11 cellular contexts compared by ENCODE assay signal in genomic region chr2:72924353-72925240, GRCh38. TPM values are rescaled to one million over a fixed set of nuclear protein-coding genes. Genes with fewer than 3 reads are reported as not detected.
DNase-seq lines count a peak whose midpoint lies in the region; ATAC-seq and TF ChIP-seq lines count a peak whose summit lies in the region.
"Had no signal": no experiment of that assay in that cellular context is flagged by ENCODE, and none has a peak within 500 bp of the region (broad histone marks: within the 10 kb centered on the region; RNA-seq: fewer than 3 reads in every experiment).

No MANE protein-coding gene starts in this region.

- TF ChIP-seq CTCF in GM13977 (IDR thresholded peaks at IDR 0.05; ENCODE audit: extremely low read depth, insufficient read depth, missing control alignments) (no peak), RWPE1 (conservative IDR thresholded peaks at IDR 0.05; ENCODE audit: low read depth) (no peak)

- H3K27me3 ChIP-seq in H7 (ENCODE audit: control insufficient read depth, insufficient read depth, low read length) (peaks cover 100% of the 10 kb centered on the region), neuronal stem cell (ENCODE audit: control insufficient read depth in 3 of 3, insufficient read depth in 3 of 3, low read depth in 1 of 3, low read length in 3 of 3) (peaks cover 26 to 100% (median 92%) of the 10 kb centered on the region in 3 experiments)

- no peak overlapping the region for H3K4ac ChIP-seq in neuronal stem cell (ENCODE audit: low read length)

- no peak overlapping the region for H2BK12ac ChIP-seq in neuronal stem cell (ENCODE audit: low read length)

- H3K9ac ChIP-seq in neuronal stem cell (ENCODE audit: low read depth, low read length, poor library complexity) = peak overlapping the region; percentile 65

- H3K18ac ChIP-seq in neuronal stem cell (ENCODE audit: low read length) = peak overlapping the region; percentile 92

- H3K4me1 ChIP-seq in neuronal stem cell (ENCODE audit: control insufficient read depth in 2 of 2, insufficient read depth in 1 of 2, low read depth in 1 of 2, low read length in 2 of 2) = peaks cover 5 to 17% of the 10 kb centered on the region in 2 donors
- H3K4me1 ChIP-seq: SJCRH30 had no signal

- no peak overlapping the region for H3K14ac ChIP-seq in neuronal stem cell (ENCODE audit: low read length)

- no peak overlapping the region for H3K27ac ChIP-seq in neuronal stem cell (replicated peaks; ENCODE audit: low read length)
- no peak overlapping the region for H3K27ac ChIP-seq in RWPE1
- H3K27ac ChIP-seq: right atrium auricular region, SJCRH30 had no signal

- no peaks in the 10 kb centered on the region for H3K36me3 ChIP-seq in H7 (replicated peaks; ENCODE audit: control insufficient read depth, insufficient read depth, low read length)
- peaks cover 0 to 2% of the 10 kb centered on the region in 2 donors for H3K36me3 ChIP-seq in neuronal stem cell (replicated peaks in 1 of 2; ENCODE audit: control insufficient read depth in 2 of 2, insufficient read depth in 2 of 2, low read length in 2 of 2)
- H3K36me3 ChIP-seq: right atrium auricular region, SJCRH30 had no signal

- H4K8ac ChIP-seq in neuronal stem cell (ENCODE audit: low read depth, low read length) = no peak overlapping the region

- DNase-seq in GM13977 (ENCODE audit: low spot score) = peak; percentile 73
- peak; percentile 88 for DNase-seq in H7
- DNase-seq in astrocyte of the hippocampus (ENCODE audit: low read depth, low spot score) = peak; percentile 35
- no peak for DNase-seq in neuronal stem cell (ENCODE audit: low spot score)
- DNase-seq in RWPE1 (ENCODE audit: low spot score) = no peak
- DNase-seq: SJCRH30 had no signal

- ATAC-seq in HG03378 (IDR thresholded peaks at IDR 0.05; ENCODE audit: unreplicated experiment) (no peak), HG03469 (IDR thresholded peaks at IDR 0.05; ENCODE audit: unreplicated experiment) (no peak), GM21786 (IDR thresholded peaks at IDR 0.05; ENCODE audit: unreplicated experiment) (no peak)
- ATAC-seq: K562 had no signal

- H2BK120ac ChIP-seq in neuronal stem cell (ENCODE audit: low read depth, low read length) = no peak overlapping the region

- in situ Hi-C loops in GM13977 (cut with MboI; ENCODE audit: low pct_unique_long_range_greater_than_20kb, low sequenced_read_pairs, unreplicated experiment) = no loop called here

- peak overlapping the region; percentile 67 for H3K4me2 ChIP-seq in neuronal stem cell (ENCODE audit: insufficient read depth, low read length, poor library complexity, severe bottlenecking)

- peaks cover 7% of the 10 kb centered on the region for H3K79me1 ChIP-seq in neuronal stem cell (ENCODE audit: low read depth, low read length)

- H3K9me3 ChIP-seq in neuronal stem cell (replicated peaks in 1 of 2; ENCODE audit: control insufficient read depth in 2 of 2, insufficient read depth in 1 of 2, low read depth in 1 of 2, low read length in 2 of 2) = peaks cover 7% of the 10 kb centered on the region in 2 donors
- H3K9me3 ChIP-seq: right atrium auricular region, SJCRH30 had no signal

- H2AK5ac ChIP-seq in neuronal stem cell (ENCODE audit: low read depth, low read length) = peak overlapping the region; percentile 68

- CTCF ChIA-PET in RWPE1 (lab: Yijun Ruan, JAX) = interaction anchor here (1.8 kb wide), 1 partner anchor 50 kb away, joined by 7 read pairs; no protein-coding TSS in a partner anchor

- POLR2A ChIA-PET in RWPE1 (lab: Yijun Ruan, JAX; ENCODE audit: low non-redundant PET) = no interaction called here

- H2BK5ac ChIP-seq in neuronal stem cell (ENCODE audit: low read length) = peak overlapping the region; percentile 11

- H2BK15ac ChIP-seq in neuronal stem cell (ENCODE audit: low read length) = peak overlapping the region; percentile 40

- WGBS in neuronal stem cell (ENCODE audit: extremely low coverage in 2 of 2, insufficient read length in 2 of 2, insufficient replicate concordance in 1 of 2), 2 donors = no CpG with 5 or more reads among the region's 61 CpGs

- no peak overlapping the region for H4K91ac ChIP-seq in neuronal stem cell (ENCODE audit: low read depth, low read length, poor library complexity)

- H2AFZ ChIP-seq in neuronal stem cell (ENCODE audit: low read length) = peak overlapping the region; percentile 94

- peak overlapping the region; percentile 45 for H3K23ac ChIP-seq in neuronal stem cell (ENCODE audit: low read depth, low read length, poor library complexity)

- peak overlapping the region; percentile 19 for H3K4me3 ChIP-seq in H7 (ENCODE audit: insufficient read depth, low read depth, low read length)
- peak overlapping the region in 1 of 2 donors; percentile 66 for H3K4me3 ChIP-seq in neuronal stem cell (ENCODE audit: low read length in 2 of 2)
- H3K4me3 ChIP-seq: K562, right atrium auricular region, SJCRH30 had no signal

RNA-seq across cellular contexts. Expression of gene EMX1, which starts 7.3 kb away (rescaled TPM):
- 0.28 and 1.6 TPM in 2 replicates for total RNA-seq in H7 (2014; rRNA removed; shearing (Covaris generic))
- polyA plus RNA-seq in neuronal stem cell (2013, experiment 1 of 2) = 29.5 TPM
- polyA plus RNA-seq in neuronal stem cell (2013, experiment 2 of 2) = 28.8 TPM
- total RNA-seq: SJCRH30 had no signal

RNA-seq across cellular contexts. Expression of gene SPR, which starts 37.4 kb away (rescaled TPM):
- 3.7 and 8.0 TPM in 2 replicates for total RNA-seq in H7 (2014; rRNA removed; shearing (Covaris generic))
- polyA plus RNA-seq in neuronal stem cell (2013, experiment 1 of 2) = 3.7 TPM
- polyA plus RNA-seq in neuronal stem cell (2013, experiment 2 of 2) = 4.0 TPM

Comparison
In these comparisons a context has a peak if more than half of its experiments do, and no peak if none do; other contexts are left out.
1. DNase-seq: peak in GM13977 (single experiment), H7 (single experiment) and astrocyte of the hippocampus (single experiment); none in neuronal stem cell (single experiment) and RWPE1 (single experiment).